16 cellular contexts compared by ENCODE assay signal in the genomic region with DNA sequence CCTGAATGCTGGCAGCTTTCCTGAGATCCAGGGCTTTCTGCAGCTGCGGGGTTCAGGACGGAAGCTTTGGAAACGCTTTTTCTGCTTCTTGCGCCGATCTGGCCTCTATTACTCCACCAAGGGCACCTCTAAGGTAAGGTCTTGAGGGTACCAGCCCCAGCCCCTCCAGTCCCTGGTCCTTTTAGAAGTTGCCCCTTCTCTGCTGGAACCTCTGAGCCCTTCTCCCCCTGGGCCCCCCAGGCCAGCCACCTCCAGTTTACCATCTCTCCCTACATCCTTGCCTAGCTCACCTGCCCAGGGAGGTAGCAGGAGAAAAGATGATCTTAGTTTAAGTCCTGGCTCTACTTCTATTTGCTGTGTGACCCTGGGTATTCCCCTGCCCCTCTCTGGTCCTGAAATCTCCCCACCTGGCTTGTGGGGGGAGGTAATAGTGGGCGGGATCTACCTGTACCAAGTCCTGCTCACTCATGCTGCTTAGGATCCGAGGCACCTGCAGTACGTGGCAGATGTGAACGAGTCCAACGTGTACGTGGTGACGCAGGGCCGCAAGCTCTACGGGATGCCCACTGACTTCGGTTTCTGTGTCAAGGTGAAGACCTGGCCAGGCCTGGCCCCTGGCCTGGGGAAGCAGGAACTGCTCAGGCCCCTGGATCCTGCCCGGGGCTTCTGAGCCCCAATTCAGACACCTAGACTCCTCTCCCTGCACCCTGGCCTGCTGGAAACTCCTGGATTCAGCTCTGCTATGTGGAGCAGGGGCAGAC. TPM values are rescaled to one million over a fixed set of nuclear protein-coding genes. Genes with fewer than 3 reads are reported as not detected.
DNase-seq lines count a peak whose midpoint lies in the region; ATAC-seq, FAIRE-seq and TF ChIP-seq lines count a peak whose summit lies in the region.
"Had no signal": no experiment of that assay in that cellular context is flagged by ENCODE, and none has a peak within 500 bp of the region (broad histone marks: within the 10 kb centered on the region; RNA-seq: fewer than 3 reads in every experiment).

No MANE protein-coding gene starts in this region.

- TF ChIP-seq CTCF in HepG2 (CRISPR knock-in tag; IDR thresholded peaks at IDR 0.05) = no peak
- no peak for TF ChIP-seq CTCF in right lobe of liver (IDR thresholded peaks at IDR 0.05)
- no peak for TF ChIP-seq CTCF in lower lobe of right lung (IDR thresholded peaks at IDR 0.05)

- ATAC-seq in HepG2 = no peak
- ATAC-seq in right lobe of liver = no peak
- ATAC-seq in lower lobe of right lung = no peak
- ATAC-seq in aorta (ENCODE audit: low FRiP score) = no peak
- ATAC-seq in GM19351 (IDR thresholded peaks at IDR 0.05; ENCODE audit: unreplicated experiment) = no peak
- no peak for ATAC-seq in sciatic nerve

- peaks cover 7% of the 10 kb centered on the region; the same call in 1 of the 2 replicates for H4K20me1 ChIP-seq in HepG2 (ENCODE audit: insufficient read depth, low read length)
- H4K20me1 ChIP-seq: BLaER1 had no signal

- DNase-seq in HepG2 (ENCODE audit: low spot score) (no peak), right lobe of liver (no peak), lower lobe of right lung (peak; percentile 37), aorta (peak; percentile 30 to 68), sciatic nerve (ENCODE audit: low spot score) (no peak)
- DNase-seq: CD4-positive, alpha-beta memory T cell; HFFc6; KG1; MV-4-11; NCI-H1694 treated with DMSO at 0.1 percent for 48 hours; NCI-H774; SHP77 treated with DMSO at 0.1 percent for 48 hours had no signal

- H3K27me3 ChIP-seq in HepG2 (ENCODE audit: control insufficient read depth in 1 of 2, insufficient read depth in 2 of 2, low read length in 2 of 2) (no peaks in the 10 kb centered on the region), right lobe of liver (no peaks in the 10 kb centered on the region), lower lobe of right lung (ENCODE audit: low read depth) (peaks cover 19% of the 10 kb centered on the region), aorta (ENCODE audit: control insufficient read depth in 1 of 2, insufficient read depth in 2 of 2, low read length in 1 of 2) (no peaks in the 10 kb centered on the region)

- intact Hi-C loops in HepG2 (cut with micrococcal nuclease; ENCODE audit: unreplicated experiment) = no loop called here
- intact Hi-C loops in right lobe of liver (cut with DNase I) = loop anchor here (10.0 kb wide), 2 partner anchors 109 to 199 kb away; partner anchors contain the start of gene STARD3 (in 1 of the 2)
- intact Hi-C loops in lower lobe of right lung (cut with DNase I) = no loop called here
- intact Hi-C loops in aorta (cut with DNase I) = no loop called here
- intact Hi-C loops in sciatic nerve (cut with DNase I) = no loop called here

- TF ChIP-seq POLR2A in HepG2 (IDR thresholded peaks at IDR 0.05; ENCODE audit: insufficient read depth in 1 of 2, low read depth in 2 of 2, low read length in 2 of 2) = peak in 1 of 2 experiments; percentile 28; a peak in 1 of 4 replicates
- TF ChIP-seq POLR2A in right lobe of liver (IDR thresholded peaks at IDR 0.05) = no peak

- CTCF ChIA-PET in HepG2 (lab: Yijun Ruan, JAX; ENCODE audit: low intra/inter-chr PET ratio, low total read pairs) = no interaction called here

- FAIRE-seq in HepG2 (lab: Jason Lieb, UNC) = no peak
- FAIRE-seq: GM12878 had no signal

- peaks cover 29% of the 10 kb centered on the region for H3K79me2 ChIP-seq in HepG2 (ENCODE audit: insufficient read depth, low read length)

- H3K4me2 ChIP-seq in HepG2 (ENCODE audit: low read depth, low read length) = no peak overlapping the region
- H3K4me2 ChIP-seq: BLaER1 had no signal

- 96% methylated on average over 15 of the region's 16 CpGs for WGBS in HepG2 (ENCODE audit: low lambda C conversion rate)
- 96% methylated on average over 9 of the region's 16 CpGs for WGBS in right lobe of liver (ENCODE audit: insufficient coverage, low coverage, low lambda C conversion rate, missing lambda C conversion rate)
- 92 to 93% methylated on average over 16 of the region's 16 CpGs for WGBS in aorta, 2 donors

- no TSS peak for BruUV-seq in HepG2 (replicated peaks; lab: Mats Ljungman, UMichigan)

- no peak overlapping the region for H2AFZ ChIP-seq in HepG2 (ENCODE audit: low read length)

- TF ChIP-seq EP300 in HepG2 (IDR thresholded peaks at IDR 0.05; ENCODE audit: low read depth in 2 of 2, low read length in 2 of 2) (no peak), HepG2 (CRISPR knock-in tag; IDR thresholded peaks at IDR 0.05; ENCODE audit: borderline replicate concordance) (no peak)

- H3K36me3 ChIP-seq in HepG2 (replicated peaks in 1 of 2; ENCODE audit: control insufficient read depth in 1 of 2, insufficient read depth in 2 of 2, low read length in 2 of 2) (peaks cover 43 to 52% of the 10 kb centered on the region in 2 experiments), right lobe of liver (peaks cover 0 to 33% (median 10%) of the 10 kb centered on the region in 4 donors), lower lobe of right lung (peaks cover 25% of the 10 kb centered on the region), aorta (ENCODE audit: control insufficient read depth in 1 of 2, insufficient read depth in 2 of 2, low read length in 1 of 2) (no peaks in the 10 kb centered on the region)
- H3K36me3 ChIP-seq: BLaER1 had no signal

- POLR2A ChIA-PET in HepG2 (lab: Yijun Ruan, JAX) = interaction anchor here (1.1 kb wide), 1 partner anchor 49 kb away, joined by 3 read pairs; no protein-coding TSS in a partner anchor

- H3K9ac ChIP-seq in HepG2 (ENCODE audit: insufficient read depth, low read depth, low read length) = no peak overlapping the region
- H3K9ac ChIP-seq: BLaER1 had no signal

- H3K9me3 ChIP-seq in HepG2 (ENCODE audit: low read length) (no peaks in the 10 kb centered on the region), right lobe of liver (no peaks in the 10 kb centered on the region), lower lobe of right lung (no peaks in the 10 kb centered on the region), aorta (ENCODE audit: control insufficient read depth, low read length) (no peaks in the 10 kb centered on the region)
- H3K9me3 ChIP-seq: BLaER1 had no signal

- H3K4me1 ChIP-seq in HepG2 (ENCODE audit: insufficient read depth, low read length) (peaks cover 36% of the 10 kb centered on the region), right lobe of liver (peaks cover 0 to 11% (median 5%) of the 10 kb centered on the region in 4 donors), lower lobe of right lung (peaks cover 14% of the 10 kb centered on the region), aorta (ENCODE audit: control insufficient read depth in 1 of 2, insufficient read depth in 2 of 2, low read length in 2 of 2) (no peaks in the 10 kb centered on the region)

- H3K27ac ChIP-seq in HepG2 (ENCODE audit: extremely low read length, insufficient read depth, low read length) = no peak overlapping the region
- H3K27ac ChIP-seq in right lobe of liver = no peak overlapping the region
- no peak overlapping the region for H3K27ac ChIP-seq in lower lobe of right lung
- H3K27ac ChIP-seq in aorta (ENCODE audit: low read depth in 1 of 2, low read length in 2 of 2) = no peak overlapping the region
- H3K27ac ChIP-seq: BLaER1 had no signal

- no peak for TF ChIP-seq RAD21 in HepG2 (CRISPR knock-in tag; IDR thresholded peaks at IDR 0.05)

- H3K4me3 ChIP-seq in HepG2 (replicated peaks in 1 of 3; ENCODE audit: insufficient read depth in 1 of 3, low read depth in 2 of 3, low read length in 3 of 3) (no peak overlapping the region), right lobe of liver (no peak overlapping the region), lower lobe of right lung (no peak overlapping the region), aorta (ENCODE audit: low read length in 2 of 2) (no peak overlapping the region)
- H3K4me3 ChIP-seq: BLaER1, GM12878 had no signal

- in situ Hi-C loops in HepG2 (cut with HindIII; ENCODE audit: extremely low pct_ligation_motif_present, low pct_unique_long_range_greater_than_20kb) = no loop called here

RNA-seq across cellular contexts. Expression of gene GRB7, which starts 6.5 kb away (rescaled TPM):
- total RNA-seq in HepG2 (2016; rRNA removed; fragmentation: Illumina TruSeq; extraction: Trizol) = 41.7 and 60.2 TPM in 2 replicates
- total RNA-seq in HepG2 (2016; cell fraction: cytosol; rRNA removed; fragmentation: Illumina TruSeq; extraction: Trizol; ENCODE audit: low read depth) = 17.9 and 20.4 TPM in 2 replicates
- total RNA-seq in HepG2 (2016; cell fraction: insoluble cytoplasmic fraction; rRNA removed; fragmentation: Illumina TruSeq; extraction: Trizol) = 38.5 and 64.6 TPM in 2 replicates
- total RNA-seq in HepG2 (2016; cell fraction: membrane; rRNA removed; fragmentation: Illumina TruSeq; extraction: Trizol) = 31.4 and 31.5 TPM in 2 replicates
- total RNA-seq in HepG2 (2016; cell fraction: nucleus; rRNA removed; fragmentation: Illumina TruSeq; extraction: Trizol) = 57.0 and 59.4 TPM in 2 replicates
- polyA plus RNA-seq in HepG2 (2011; rRNA removed) = 77.7 and 92.3 TPM in 2 replicates
- 36.7 and 60.1 TPM in 2 replicates for polyA plus RNA-seq in HepG2 (2011; cell fraction: cytosol; rRNA removed)
- polyA plus RNA-seq in HepG2 (2011; cell fraction: nucleus; rRNA removed) = 319 and 344 TPM in 2 replicates
- 60.9 and 73.8 TPM in 2 replicates for polyA plus RNA-seq in HepG2 (2012)
- polyA plus RNA-seq in HepG2 (2016; cell fraction: cytosol; fragmentation: Illumina TruSeq; extraction: Trizol; ENCODE audit: low read depth) = 8.5 and 8.6 TPM in 2 replicates
- 45.6 and 58.3 TPM in 2 replicates for polyA plus RNA-seq in HepG2 (2016; cell fraction: insoluble cytoplasmic fraction; fragmentation: Illumina TruSeq; extraction: Trizol; ENCODE audit: low read depth)
- 13.3 and 14.8 TPM in 2 replicates for polyA plus RNA-seq in HepG2 (2016; cell fraction: membrane; fragmentation: Illumina TruSeq; extraction: Trizol; ENCODE audit: low read depth)
- 147 and 156 TPM in 2 replicates for polyA plus RNA-seq in HepG2 (2016; cell fraction: nucleus; fragmentation: Illumina TruSeq; extraction: Trizol; ENCODE audit: insufficient read depth, low read depth)
- polyA minus RNA-seq in HepG2 (2011; rRNA and poly(A)+ RNA removed; ENCODE audit: low replicate concordance) = 9.1 and 160 TPM in 2 replicates
- polyA minus RNA-seq in HepG2 (2011; cell fraction: cytosol; rRNA and poly(A)+ RNA removed) = 55.8 and 65.9 TPM in 2 replicates
- 80.7 and 95.9 TPM in 2 replicates for polyA minus RNA-seq in HepG2 (2011; cell fraction: nucleus; rRNA and poly(A)+ RNA removed)
- 10 to 100 TPM in 2 of 6 experiments, 1 to 10 TPM in 4; 2.1 to 10.9 (median 7.5) TPM for total RNA-seq in right lobe of liver
- 34.5 TPM for total RNA-seq in lower lobe of right lung
- 1 to 10 TPM in 1 of 2 donors, under 1 TPM in 1; 0.42 to 1.6 TPM for total RNA-seq in aorta
- under 1 TPM; 0.23 to 0.75 TPM for polyA plus RNA-seq in aorta
- 1.6 TPM for total RNA-seq in sciatic nerve
- total RNA-seq: CD4-positive, alpha-beta memory T cell; H4; HFFc6 had no signal
- polyA plus RNA-seq: CD4-positive, alpha-beta memory T cell had no signal

RNA-seq across cellular contexts. Expression of gene MIEN1, which starts 13.9 kb away (rescaled TPM):
- 40.6 and 48.6 TPM in 2 replicates for total RNA-seq in HepG2 (2016; rRNA removed; fragmentation: Illumina TruSeq; extraction: Trizol)
- 50.1 and 73.7 TPM in 2 replicates for total RNA-seq in HepG2 (2016; cell fraction: cytosol; rRNA removed; fragmentation: Illumina TruSeq; extraction: Trizol; ENCODE audit: low read depth)
- 43.9 and 49.0 TPM in 2 replicates for total RNA-seq in HepG2 (2016; cell fraction: insoluble cytoplasmic fraction; rRNA removed; fragmentation: Illumina TruSeq; extraction: Trizol)
- 66.3 and 82.4 TPM in 2 replicates for total RNA-seq in HepG2 (2016; cell fraction: membrane; rRNA removed; fragmentation: Illumina TruSeq; extraction: Trizol)
- total RNA-seq in HepG2 (2016; cell fraction: nucleus; rRNA removed; fragmentation: Illumina TruSeq; extraction: Trizol) = 18.4 and 23.7 TPM in 2 replicates
- polyA plus RNA-seq in HepG2 (2011; rRNA removed) = 56.6 and 68.2 TPM in 2 replicates
- polyA plus RNA-seq in HepG2 (2011; cell fraction: cytosol; rRNA removed) = 62.1 and 67.0 TPM in 2 replicates
- polyA plus RNA-seq in HepG2 (2011; cell fraction: nucleus; rRNA removed) = 27.3 and 39.8 TPM in 2 replicates
- 38.6 and 44.5 TPM in 2 replicates for polyA plus RNA-seq in HepG2 (2012)
- 106 and 131 TPM in 2 replicates for polyA plus RNA-seq in HepG2 (2016; cell fraction: cytosol; fragmentation: Illumina TruSeq; extraction: Trizol; ENCODE audit: low read depth)
- 73.3 and 81.4 TPM in 2 replicates for polyA plus RNA-seq in HepG2 (2016; cell fraction: insoluble cytoplasmic fraction; fragmentation: Illumina TruSeq; extraction: Trizol; ENCODE audit: low read depth)
- polyA plus RNA-seq in HepG2 (2016; cell fraction: membrane; fragmentation: Illumina TruSeq; extraction: Trizol; ENCODE audit: low read depth) = 100 and 131 TPM in 2 replicates
- 45.4 and 54.1 TPM in 2 replicates for polyA plus RNA-seq in HepG2 (2016; cell fraction: nucleus; fragmentation: Illumina TruSeq; extraction: Trizol; ENCODE audit: insufficient read depth, low read depth)
- 30.0 and 48.1 TPM in 2 replicates for polyA minus RNA-seq in HepG2 (2011; rRNA and poly(A)+ RNA removed; ENCODE audit: low replicate concordance)
- 11.5 and 16.0 TPM in 2 replicates for polyA minus RNA-seq in HepG2 (2011; cell fraction: cytosol; rRNA and poly(A)+ RNA removed)
- polyA minus RNA-seq in HepG2 (2011; cell fraction: nucleus; rRNA and poly(A)+ RNA removed) = 10.6 and 14.7 TPM in 2 replicates
- 10 to 100 TPM; 23.1 to 61.6 (median 29.0) TPM for total RNA-seq in right lobe of liver
- total RNA-seq in lower lobe of right lung = 46.4 TPM
- 10 to 100 TPM; 21.6 to 28.2 TPM for total RNA-seq in aorta
- 10 to 100 TPM; 63.9 to 82.4 TPM for polyA plus RNA-seq in aorta
- 18.5 TPM for total RNA-seq in sciatic nerve

RNA-seq across cellular contexts. Expression of gene ERBB2, which starts 44.4 kb away (rescaled TPM):
- total RNA-seq in HepG2 (2016; rRNA removed; fragmentation: Illumina TruSeq; extraction: Trizol) (30.2 and 64.1 TPM in 2 replicates), right lobe of liver (10 to 100 TPM in 5 of 6 experiments, 1 to 10 TPM in 1; 8.9 to 40.4 (median 26.2) TPM), lower lobe of right lung (96.1 TPM), aorta (10 to 100 TPM; 73.0 to 74.0 TPM), sciatic nerve (131 TPM)
- total RNA-seq in HepG2 (2016; cell fraction: cytosol; rRNA removed; fragmentation: Illumina TruSeq; extraction: Trizol; ENCODE audit: low read depth) = 29.4 and 32.0 TPM in 2 replicates
- 24.5 and 63.0 TPM in 2 replicates for total RNA-seq in HepG2 (2016; cell fraction: insoluble cytoplasmic fraction; rRNA removed; fragmentation: Illumina TruSeq; extraction: Trizol)
- 21.8 and 22.8 TPM in 2 replicates for total RNA-seq in HepG2 (2016; cell fraction: membrane; rRNA removed; fragmentation: Illumina TruSeq; extraction: Trizol)
- 81.6 and 99.0 TPM in 2 replicates for total RNA-seq in HepG2 (2016; cell fraction: nucleus; rRNA removed; fragmentation: Illumina TruSeq; extraction: Trizol)
- polyA plus RNA-seq in HepG2 (2011; rRNA removed) (57.7 and 77.7 TPM in 2 replicates), aorta (10 to 100 TPM; 22.7 to 45.3 TPM)
- polyA plus RNA-seq in HepG2 (2011; cell fraction: cytosol; rRNA removed) = 36.7 and 42.6 TPM in 2 replicates
- polyA plus RNA-seq in HepG2 (2011; cell fraction: nucleus; rRNA removed) = 210 and 211 TPM in 2 replicates
- polyA plus RNA-seq in HepG2 (2012) = 69.2 and 69.6 TPM in 2 replicates
- polyA plus RNA-seq in HepG2 (2016; cell fraction: cytosol; fragmentation: Illumina TruSeq; extraction: Trizol; ENCODE audit: low read depth) = 4.2 and 4.3 TPM in 2 replicates
- 25.3 and 32.1 TPM in 2 replicates for polyA plus RNA-seq in HepG2 (2016; cell fraction: insoluble cytoplasmic fraction; fragmentation: Illumina TruSeq; extraction: Trizol; ENCODE audit: low read depth)
- 8.5 and 9.9 TPM in 2 replicates for polyA plus RNA-seq in HepG2 (2016; cell fraction: membrane; fragmentation: Illumina TruSeq; extraction: Trizol; ENCODE audit: low read depth)
- polyA plus RNA-seq in HepG2 (2016; cell fraction: nucleus; fragmentation: Illumina TruSeq; extraction: Trizol; ENCODE audit: insufficient read depth, low read depth) = 149 and 153 TPM in 2 replicates
- polyA minus RNA-seq in HepG2 (2011; rRNA and poly(A)+ RNA removed; ENCODE audit: low replicate concordance) = 39.8 and 292 TPM in 2 replicates
- polyA minus RNA-seq in HepG2 (2011; cell fraction: cytosol; rRNA and poly(A)+ RNA removed) = 52.4 and 60.7 TPM in 2 replicates
- polyA minus RNA-seq in HepG2 (2011; cell fraction: nucleus; rRNA and poly(A)+ RNA removed) = 58.8 and 83.7 TPM in 2 replicates

RNA-seq across cellular contexts. Expression of gene PGAP3, which starts 56.4 kb away (rescaled TPM):
- total RNA-seq in HepG2 (2016; rRNA removed; fragmentation: Illumina TruSeq; extraction: Trizol) (5.1 and 11.9 TPM in 2 replicates), right lobe of liver (10 to 100 TPM in 5 of 6 experiments, 1 to 10 TPM in 1; 9.7 to 25.7 (median 18.3) TPM), lower lobe of right lung (20.7 TPM), aorta (10 to 100 TPM; 21.9 to 22.0 TPM), sciatic nerve (16.0 TPM)
- total RNA-seq in HepG2 (2016; cell fraction: cytosol; rRNA removed; fragmentation: Illumina TruSeq; extraction: Trizol; ENCODE audit: low read depth) = 1.1 and 1.5 TPM in 2 replicates
- 3.5 and 11.4 TPM in 2 replicates for total RNA-seq in HepG2 (2016; cell fraction: insoluble cytoplasmic fraction; rRNA removed; fragmentation: Illumina TruSeq; extraction: Trizol)
- total RNA-seq in HepG2 (2016; cell fraction: membrane; rRNA removed; fragmentation: Illumina TruSeq; extraction: Trizol) = 3.2 and 3.3 TPM in 2 replicates
- total RNA-seq in HepG2 (2016; cell fraction: nucleus; rRNA removed; fragmentation: Illumina TruSeq; extraction: Trizol) = 11.6 and 12.8 TPM in 2 replicates
- polyA plus RNA-seq in HepG2 (2011; rRNA removed) (14.6 and 21.2 TPM in 2 replicates), aorta (10 to 100 TPM; 13.3 to 25.5 TPM)
- polyA plus RNA-seq in HepG2 (2011; cell fraction: cytosol; rRNA removed) = 9.7 and 10.8 TPM in 2 replicates
- 53.0 and 67.8 TPM in 2 replicates for polyA plus RNA-seq in HepG2 (2011; cell fraction: nucleus; rRNA removed)
- 9.1 and 10.3 TPM in 2 replicates for polyA plus RNA-seq in HepG2 (2012)
- 0.93 and 0.97 TPM in 2 replicates for polyA plus RNA-seq in HepG2 (2016; cell fraction: cytosol; fragmentation: Illumina TruSeq; extraction: Trizol; ENCODE audit: low read depth)
- 4.1 and 5.4 TPM in 2 replicates for polyA plus RNA-seq in HepG2 (2016; cell fraction: insoluble cytoplasmic fraction; fragmentation: Illumina TruSeq; extraction: Trizol; ENCODE audit: low read depth)
- polyA plus RNA-seq in HepG2 (2016; cell fraction: membrane; fragmentation: Illumina TruSeq; extraction: Trizol; ENCODE audit: low read depth) = 2.1 and 2.4 TPM in 2 replicates
- polyA plus RNA-seq in HepG2 (2016; cell fraction: nucleus; fragmentation: Illumina TruSeq; extraction: Trizol; ENCODE audit: insufficient read depth, low read depth) = 23.4 and 28.3 TPM in 2 replicates
- polyA minus RNA-seq in HepG2 (2011; rRNA and poly(A)+ RNA removed; ENCODE audit: low replicate concordance) = 12.0 and 44.9 TPM in 2 replicates
- polyA minus RNA-seq in HepG2 (2011; cell fraction: cytosol; rRNA and poly(A)+ RNA removed) = 5.6 and 8.2 TPM in 2 replicates
- 8.2 and 9.7 TPM in 2 replicates for polyA minus RNA-seq in HepG2 (2011; cell fraction: nucleus; rRNA and poly(A)+ RNA removed)

Comparison
In these comparisons a context has a peak if more than half of its experiments do, and no peak if none do; other contexts are left out.
1. intact Hi-C loops: an anchor here in right lobe of liver (10.0 kb wide); none called in HepG2, lower lobe of right lung, aorta and sciatic nerve.
2. DNase-seq: peak in lower lobe of right lung (single experiment) and aorta (2 of 2); none in HepG2 (single experiment), right lobe of liver (0 of 3) and sciatic nerve (single experiment).